1 cellular context compared by ENCODE assay signal in genomic region chr1:202367200-202367742, GRCh38.
TF ChIP-seq lines count a peak whose summit lies in the region.

No MANE protein-coding gene starts in this region.

TF ChIP-seq in GM23338, 12 proteins besides CTCF, POLR2A, EP300 and RAD21 (continued from another document):
- no peak for TF ChIP-seq REST (IDR thresholded peaks at IDR 0.05; ENCODE audit: unreplicated experiment)
- TF ChIP-seq ZNF114 (CRISPR knock-in tag; IDR thresholded peaks at IDR 0.05), result no peak
- TF ChIP-seq EZH2 (IDR thresholded peaks at IDR 0.05; ENCODE audit: low read depth, unreplicated experiment), result no peak
- no peak for TF ChIP-seq ETS1 (IDR thresholded peaks at IDR 0.05)
- no peak for TF ChIP-seq NANOG (IDR thresholded peaks at IDR 0.05; ENCODE audit: borderline replicate concordance)
- TF ChIP-seq CREB1 (CRISPR knock-in tag; IDR thresholded peaks at IDR 0.05; ENCODE audit: low read depth), result no peak
- TF ChIP-seq POLR2AphosphoS5 (IDR thresholded peaks at IDR 0.05; ENCODE audit: low read depth), result no peak
- TF ChIP-seq STAT1 (IDR thresholded peaks at IDR 0.05; ENCODE audit: unreplicated experiment), result no peak
- no peak for TF ChIP-seq ZNF331 (CRISPR knock-in tag; IDR thresholded peaks at IDR 0.05; ENCODE audit: low read depth)
- no peak for TF ChIP-seq JUNB (IDR thresholded peaks at IDR 0.05; ENCODE audit: unreplicated experiment)
